17 cellular contexts compared by ENCODE assay signal in genomic region chr3:157190242-157190876, GRCh38.
"Had no signal": no experiment of that assay in that cellular context is flagged by ENCODE, and none has a peak within 500 bp of the region (broad histone marks: within the 10 kb centered on the region; RNA-seq: fewer than 3 reads in every experiment).

No MANE protein-coding gene starts in this region.

- H3K79me2 ChIP-seq: hepatocyte had no signal

- H2AFZ ChIP-seq: hepatocyte had no signal

- H3K36me3 ChIP-seq: cardiac muscle cell, prostate gland had no signal

- H3K9me3 ChIP-seq: prostate gland had no signal

- H3K4me3 ChIP-seq: cardiac muscle cell, hepatocyte, prostate gland, skin epidermis, tibial nerve had no signal

- ATAC-seq: effector memory CD8-positive, alpha-beta T cell; left cardiac atrium; naive thymus-derived CD8-positive, alpha-beta T cell; right cardiac atrium had no signal

- DNase-seq: activated CD4-positive, alpha-beta T cell treated with anti-CD3 and anti-CD28 coated beads, Interleukin-2, amount 50 U/mL, for 1 hour; activated CD4-positive, CD25-positive, alpha-beta regulatory T cell treated with anti-CD3 and anti-CD28 coated beads, Interleukin-2, amount 50 U/mL, for 72 hours; dermis blood vessel endothelial cell; effector memory CD8-positive, alpha-beta T cell; left cardiac atrium; mesenchymal stem cell; naive thymus-derived CD8-positive, alpha-beta T cell; right cardiac atrium; T-helper 1 cell; T-helper 9 cell had no signal

- H3K4me1 ChIP-seq: prostate gland, tibial nerve had no signal

- H3K27ac ChIP-seq: cardiac muscle cell, epithelial cell of prostate, hepatocyte, prostate gland, skin epidermis, tibial nerve, VCaP had no signal

- H3K27me3 ChIP-seq: cardiac muscle cell, hepatocyte, tibial nerve had no signal

- H3K4me2 ChIP-seq: hepatocyte had no signal
